Comparison of ENCODE assay signal across 20 cellular contexts in genomic region chr6:16427124-16427523, GRCh38.
DNase-seq lines count a peak whose midpoint lies in the region; ATAC-seq, FAIRE-seq and TF ChIP-seq lines count a peak whose summit lies in the region.
"Had no signal": no experiment of that assay in that cellular context is flagged by ENCODE, and none has a peak within 500 bp of the region (broad histone marks: within the 10 kb centered on the region; RNA-seq: fewer than 3 reads in every experiment).

No MANE protein-coding gene starts in this region.

- no peak for FAIRE-seq in pancreas (lab: Jason Lieb, UNC)
- FAIRE-seq: D721Med, G401.6, GM12891, GM18507, K562 had no signal

- WGBS in mammary epithelial cell (ENCODE audit: low coverage, missing lambda C conversion rate): 24% methylated on average over 6 of the region's 6 CpGs
- WGBS in pancreas, 2 donors: 95 to 99% methylated on average over 6 of the region's 6 CpGs

- H3K27ac Mint-ChIP-seq in MCF 10A (ENCODE audit: low read depth, unreplicated experiment): no peak overlapping the region
- peak overlapping the region; percentile 35; the same call in 1 of the 2 replicates for H3K27ac Mint-ChIP-seq in HFFc6
- peak overlapping the region in 3 of 5 experiments; percentile 12 to 88 (median 87) for H3K27ac Mint-ChIP-seq in brain
- H3K27ac Mint-ChIP-seq: GM23338 had no signal

- H2AFZ ChIP-seq in mammary epithelial cell (ENCODE audit: low read depth, low read length): peak overlapping the region; percentile 6
- H2AFZ ChIP-seq: GM23338 had no signal

- ATAC-seq in pancreas: no peak
- ATAC-seq: GM23338, HCT116, K562 had no signal

- no peaks in the 10 kb centered on the region for H4K20me1 ChIP-seq in mammary epithelial cell (ENCODE audit: insufficient read depth, low read length)
- H4K20me1 ChIP-seq: BLaER1 had no signal

- no TSS peak for BruUV-seq in mammary epithelial cell (replicated peaks; lab: Mats Ljungman, UMichigan)
- BruUV-seq in MCF 10A (replicated peaks; lab: Mats Ljungman, UMichigan): no TSS peak

- TF ChIP-seq POLR2A in vagina (IDR thresholded peaks at IDR 0.05): no peak

- H3K4me3 ChIP-seq in mammary epithelial cell (replicated peaks in 1 of 3; ENCODE audit: insufficient read depth in 1 of 3, low read depth in 2 of 3, low read length in 3 of 3) (no peak overlapping the region), vagina (no peak overlapping the region), pancreas (no peak overlapping the region)
- H3K4me3 ChIP-seq: BLaER1, GM23338, K562 had no signal

- POLR2A ChIA-PET in MCF 10A (lab: Yijun Ruan, JAX): interaction anchor here (0.6 kb wide), 1 partner anchor 312 kb away, joined by 4 read pairs; no protein-coding TSS in a partner anchor

- TF ChIP-seq CTCF in mammary epithelial cell (conservative IDR thresholded peaks at IDR 0.05 in 1 of 2, IDR thresholded peaks at IDR 0.05 in 1 of 2; ENCODE audit: extremely low read depth in 1 of 2, insufficient read depth in 1 of 2, low read depth in 1 of 2, low read length in 2 of 2) (no peak), MCF 10A (IDR thresholded peaks at IDR 0.05; ENCODE audit: unreplicated experiment) (no peak), HFFc6 (IDR thresholded peaks at IDR 0.05) (no peak), brain (conservative IDR thresholded peaks at IDR 0.05) (no peak), vagina (IDR thresholded peaks at IDR 0.05) (no peak), pancreas (IDR thresholded peaks at IDR 0.05) (no peak)

- H3K9me3 ChIP-seq in mammary epithelial cell (replicated peaks; ENCODE audit: insufficient read depth, low read length) (no peaks in the 10 kb centered on the region), vagina (no peaks in the 10 kb centered on the region), pancreas (no peaks in the 10 kb centered on the region)
- H3K9me3 ChIP-seq: BLaER1, Caco-2 had no signal

- H3K36me3 ChIP-seq in mammary epithelial cell (ENCODE audit: insufficient read depth, low read length) (no peaks in the 10 kb centered on the region), vagina (no peaks in the 10 kb centered on the region), pancreas (no peaks in the 10 kb centered on the region)
- H3K36me3 ChIP-seq: BLaER1 had no signal

- H3K27ac ChIP-seq in mammary epithelial cell (ENCODE audit: insufficient read depth, low read depth, low read length) (no peak overlapping the region), vagina (peak overlapping the region; percentile 8), pancreas (no peak overlapping the region)
- H3K27ac ChIP-seq: BLaER1 had no signal

- no peak for DNase-seq in mammary epithelial cell
- DNase-seq in MCF 10A (ENCODE audit: unreplicated experiment): no peak
- no peak for DNase-seq in HFFc6
- no peak for DNase-seq in vagina (ENCODE audit: extremely low spot score in 2 of 2)
- no peak for DNase-seq in pancreas
- no peak for DNase-seq in activated CD4-positive, alpha-beta T cell treated with anti-CD3 and anti-CD28 coated beads, Interleukin-2, amount 50 U/mL, for 4 hours
- DNase-seq in NCI-H446 treated with DMSO at 0.1 percent for 48 hours (lab: John Stamatoyannopoulos, UW): no peak
- DNase-seq: 8988T, Caco-2, H7 had no signal

- H3K79me2 ChIP-seq in mammary epithelial cell (ENCODE audit: insufficient read depth, low read length): no peaks in the 10 kb centered on the region

- H3K27me3 Mint-ChIP-seq in MCF 10A (ENCODE audit: insufficient read depth, unreplicated experiment): no peaks in the 10 kb centered on the region
- no peaks in the 10 kb centered on the region; the same call in 1 of the 2 replicates for H3K27me3 Mint-ChIP-seq in HFFc6 (ENCODE audit: insufficient read depth)
- H3K27me3 Mint-ChIP-seq in brain: no peaks in the 10 kb centered on the region

- H3K36me3 Mint-ChIP-seq in MCF 10A (ENCODE audit: insufficient read depth, unreplicated experiment) (peaks cover 10% of the 10 kb centered on the region), HFFc6 (ENCODE audit: low read depth) (peaks cover 12% of the 10 kb centered on the region), brain (no peaks in the 10 kb centered on the region)

- H3K27me3 ChIP-seq in mammary epithelial cell (ENCODE audit: insufficient read depth, low read length) (no peaks in the 10 kb centered on the region), vagina (no peaks in the 10 kb centered on the region), pancreas (no peaks in the 10 kb centered on the region)
- H3K27me3 ChIP-seq: BLaER1 had no signal

- CTCF ChIA-PET in mammary epithelial cell (lab: Charles Lee; ENCODE audit: low non-redundant PET): no interaction called here
- CTCF ChIA-PET in MCF 10A (lab: Yijun Ruan, JAX): no interaction called here

- H3K4me2 ChIP-seq in mammary epithelial cell (ENCODE audit: insufficient read depth, low read depth, low read length): no peak overlapping the region
- H3K4me2 ChIP-seq: BLaER1, GM23338 had no signal

- H3K4me3 Mint-ChIP-seq in MCF 10A (ENCODE audit: unreplicated experiment): no peak overlapping the region
- H3K4me3 Mint-ChIP-seq in HFFc6: peak overlapping the region; percentile 9; the same call in 1 of the 2 replicates
- no peak overlapping the region for H3K4me3 Mint-ChIP-seq in brain
- H3K4me3 Mint-ChIP-seq: CD14-positive monocyte, GM23338 had no signal

- H3K4me1 Mint-ChIP-seq in MCF 10A (ENCODE audit: insufficient read depth, unreplicated experiment) (no peaks in the 10 kb centered on the region), HFFc6 (ENCODE audit: low read depth) (peaks cover 46% of the 10 kb centered on the region), brain (peaks cover 67% of the 10 kb centered on the region)

- H3K9me3 Mint-ChIP-seq in MCF 10A (ENCODE audit: unreplicated experiment): no peaks in the 10 kb centered on the region
- H3K9me3 Mint-ChIP-seq in HFFc6: no peaks in the 10 kb centered on the region
- peaks cover 0 to 7% (median 0%) of the 10 kb centered on the region in 5 experiments for H3K9me3 Mint-ChIP-seq in brain
- H3K9me3 Mint-ChIP-seq: CD14-positive monocyte, GM23338 had no signal

- in situ Hi-C loops in mammary epithelial cell (cut with MboI; ENCODE audit: low sequenced_read_pairs in 2 of 2): no loop called here

- no peaks in the 10 kb centered on the region for H3K4me1 ChIP-seq in mammary epithelial cell (ENCODE audit: insufficient read depth, low read length)
- H3K4me1 ChIP-seq in vagina: peaks cover 15% of the 10 kb centered on the region
- H3K4me1 ChIP-seq in pancreas: peaks cover 0 to 3% (median under 1%) of the 10 kb centered on the region in 3 donors
- H3K4me1 ChIP-seq: BLaER1 had no signal

- dilution Hi-C loops in mammary epithelial cell (cut with HindIII; ENCODE audit: low sequenced_read_pairs): no loop called here

- intact Hi-C loops in mammary epithelial cell (cut with micrococcal nuclease) (no loop called here), MCF 10A (cut with micrococcal nuclease) (no loop called here), vagina (cut with DNase I) (no loop called here), pancreas (cut with DNase I) (no loop called here)

- H3K9ac ChIP-seq in mammary epithelial cell (ENCODE audit: insufficient read depth, low read length): no peak overlapping the region
- H3K9ac ChIP-seq: BLaER1 had no signal
